ENCODE assay signal across 1 cellular context in the genomic region with DNA sequence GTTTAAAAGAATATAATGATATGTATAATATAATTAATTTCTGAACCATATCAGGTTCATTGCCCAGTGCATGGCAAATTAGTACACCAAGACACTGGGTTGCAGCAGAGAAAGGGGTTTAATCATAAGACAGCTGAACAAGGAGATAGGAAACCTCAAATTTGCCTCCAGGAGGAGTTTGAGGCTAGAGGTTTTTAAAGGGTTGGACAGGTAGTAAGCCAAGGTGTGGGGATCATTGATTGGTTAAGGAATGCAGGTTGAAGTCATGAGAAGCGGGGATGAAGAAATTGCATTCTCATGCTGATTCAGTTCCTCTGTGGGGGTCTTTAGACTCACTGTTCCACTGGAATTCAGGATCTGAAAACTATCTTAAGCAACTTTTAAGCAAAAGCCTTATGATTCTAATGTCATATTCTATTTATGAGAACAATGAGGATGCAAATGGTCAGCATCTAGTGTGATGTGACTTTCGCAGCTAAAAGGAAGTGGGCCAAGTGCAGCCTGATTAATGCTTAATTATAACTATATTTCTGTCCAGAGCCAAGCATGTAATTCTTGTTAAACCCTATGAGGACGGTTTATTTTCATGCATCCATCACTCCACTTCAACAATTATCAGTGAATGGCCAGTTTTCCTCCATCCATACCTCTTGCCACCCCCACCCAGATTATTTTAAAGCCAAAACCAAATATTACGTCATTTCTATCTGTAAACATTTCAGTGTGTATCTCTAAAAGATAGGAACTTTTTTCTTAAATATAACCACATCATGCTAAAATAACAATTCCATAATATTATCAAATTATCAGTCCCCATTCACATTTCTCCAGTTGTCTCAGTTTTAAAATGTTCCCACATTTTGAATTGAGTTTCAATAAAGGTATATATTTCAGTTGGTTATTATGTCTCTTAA.
TF ChIP-seq lines count a peak whose summit lies in the region.

No MANE protein-coding gene starts in this region.

TF ChIP-seq in HepG2, 621 proteins besides CTCF, POLR2A, EP300 and RAD21:
- TF ChIP-seq KLF9 (CRISPR knock-in tag; IDR thresholded peaks at IDR 0.05; ENCODE audit: low read depth) (no peak), ATF7 (IDR thresholded peaks at IDR 0.05) (peak; percentile 98), ATF7 (CRISPR knock-in tag; IDR thresholded peaks at IDR 0.05) (no peak), CREB1 (IDR thresholded peaks at IDR 0.05) (peak; percentile 73), CREB1 (CRISPR knock-in tag; IDR thresholded peaks at IDR 0.05) (no peak)
